ENCODE assay signal across 12 cellular contexts in the genomic region with DNA sequence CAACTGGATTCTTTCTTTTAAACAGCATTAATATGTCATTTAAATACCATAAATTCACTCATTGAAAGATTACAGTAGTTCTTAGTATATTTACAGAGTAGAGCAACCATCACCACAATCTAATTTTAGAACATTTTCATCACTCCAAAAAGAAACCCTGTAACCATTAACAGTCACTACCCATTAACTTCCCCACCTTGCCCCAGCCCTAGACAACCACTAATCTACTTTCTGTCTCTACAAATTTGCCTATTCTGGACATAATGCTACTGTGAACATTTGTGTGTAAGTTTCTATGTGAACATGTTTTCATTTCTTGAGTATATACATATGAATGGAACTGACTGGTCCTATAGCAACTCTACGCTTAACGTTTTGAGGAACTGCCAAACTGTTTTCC. TPM values are rescaled to one million over a fixed set of nuclear protein-coding genes. Genes with fewer than 3 reads are reported as not detected.
A peak's percentile ranks its signal among the peaks of the same experiment; 100 is the strongest.
DNase-seq lines count a peak whose midpoint lies in the region; ATAC-seq and TF ChIP-seq lines count a peak whose summit lies in the region.
"Had no signal": no experiment of that assay in that cellular context is flagged by ENCODE, and none has a peak within 500 bp of the region (broad histone marks: within the 10 kb centered on the region; RNA-seq: fewer than 3 reads in every experiment).

No MANE protein-coding gene starts in this region.

- no peak overlapping the region for H3K27ac Mint-ChIP-seq in T-helper 2 cell treated with Interferon-gamma antibody and Interleukin-4, amounts not matched to agents 5 μg/mL and 100 μg/mL, for 36 hours
- H3K27ac Mint-ChIP-seq: activated naive CD8-positive, alpha-beta T cell treated with anti-CD3 and anti-CD28 coated beads for 36 hours had no signal

- H3K4me1 ChIP-seq in heart right ventricle = peaks cover 0 to 21% (median 0%) of the 10 kb centered on the region in 9 donors
- peaks cover 19% of the 10 kb centered on the region for H3K4me1 ChIP-seq in psoas muscle
- H3K4me1 ChIP-seq in vagina = no peaks in the 10 kb centered on the region

- H3K4me3 Mint-ChIP-seq in T-helper 2 cell treated with Interferon-gamma antibody and Interleukin-4, amounts not matched to agents 5 μg/mL and 100 μg/mL, for 36 hours = no peak overlapping the region
- H3K4me3 Mint-ChIP-seq: activated naive CD8-positive, alpha-beta T cell treated with anti-CD3 and anti-CD28 coated beads for 36 hours had no signal

- intact Hi-C loops in heart right ventricle (cut with DNase I) (no loop called here), Right ventricle myocardium inferior (cut with DNase I) (no loop called here), psoas muscle (cut with DNase I) (no loop called here), vagina (cut with DNase I) (no loop called here)

- DNase-seq in heart right ventricle (no peak), Right ventricle myocardium inferior (ENCODE audit: missing footprints) (no peak), psoas muscle (no peak), vagina (ENCODE audit: extremely low spot score in 2 of 2) (no peak), HT-29 (ENCODE audit: low spot score) (no peak)
- no peak for DNase-seq in T-helper 2 cell treated with Interferon-gamma antibody and Interleukin-4, amounts not matched to agents 5 μg/mL and 100 μg/mL, for 36 hours (ENCODE audit: low spot score)
- DNase-seq: activated naive CD8-positive, alpha-beta T cell treated with anti-CD3 and anti-CD28 coated beads for 36 hours; NCI-H1048; nucleus accumbens; SIG-M5 had no signal

- H3K36me3 Mint-ChIP-seq in T-helper 2 cell treated with Interferon-gamma antibody and Interleukin-4, amounts not matched to agents 5 μg/mL and 100 μg/mL, for 36 hours (ENCODE audit: low read depth) = peaks cover 46% of the 10 kb centered on the region

- H3K9me3 ChIP-seq in heart right ventricle (no peaks in the 10 kb centered on the region), psoas muscle (no peaks in the 10 kb centered on the region), vagina (no peaks in the 10 kb centered on the region)

- TF ChIP-seq CTCF in heart right ventricle (IDR thresholded peaks at IDR 0.05) (no peak), psoas muscle (IDR thresholded peaks at IDR 0.05) (no peak), vagina (IDR thresholded peaks at IDR 0.05) (no peak)

- peaks cover 0 to 100% (median 20%) of the 10 kb centered on the region in 9 donors for H3K36me3 ChIP-seq in heart right ventricle
- peaks cover 0 to 75% of the 10 kb centered on the region in 2 donors for H3K36me3 ChIP-seq in psoas muscle (ENCODE audit: insufficient read depth in 1 of 2, low read depth in 1 of 2)
- H3K36me3 ChIP-seq in vagina = peaks cover 0 to 23% of the 10 kb centered on the region in 2 donors

- H3K9me3 Mint-ChIP-seq in T-helper 2 cell treated with Interferon-gamma antibody and Interleukin-4, amounts not matched to agents 5 μg/mL and 100 μg/mL, for 36 hours = no peaks in the 10 kb centered on the region
- H3K9me3 Mint-ChIP-seq: activated naive CD8-positive, alpha-beta T cell treated with anti-CD3 and anti-CD28 coated beads for 36 hours had no signal

- H3K27me3 Mint-ChIP-seq in T-helper 2 cell treated with Interferon-gamma antibody and Interleukin-4, amounts not matched to agents 5 μg/mL and 100 μg/mL, for 36 hours (ENCODE audit: low read depth) = no peaks in the 10 kb centered on the region
- H3K27me3 Mint-ChIP-seq: activated naive CD8-positive, alpha-beta T cell treated with anti-CD3 and anti-CD28 coated beads for 36 hours had no signal

- H3K27me3 ChIP-seq in heart right ventricle (no peaks in the 10 kb centered on the region), psoas muscle (ENCODE audit: insufficient read depth in 3 of 3, low read length in 2 of 3) (no peaks in the 10 kb centered on the region), vagina (no peaks in the 10 kb centered on the region)

- peaks cover 4% of the 10 kb centered on the region for H3K4me1 Mint-ChIP-seq in T-helper 2 cell treated with Interferon-gamma antibody and Interleukin-4, amounts not matched to agents 5 μg/mL and 100 μg/mL, for 36 hours (ENCODE audit: low read depth)
- H3K4me1 Mint-ChIP-seq: activated naive CD8-positive, alpha-beta T cell treated with anti-CD3 and anti-CD28 coated beads for 36 hours had no signal

- H3K4me3 ChIP-seq in heart right ventricle (no peak overlapping the region), psoas muscle (no peak overlapping the region), vagina (no peak overlapping the region)

- H3K27ac ChIP-seq in heart right ventricle (peak overlapping the region in 3 of 10 donors; percentile 5 to 50 (median 39)), psoas muscle (peak overlapping the region; percentile 63), vagina (no peak overlapping the region)

- no peak for TF ChIP-seq POLR2A in vagina (IDR thresholded peaks at IDR 0.05)

- ATAC-seq in heart right ventricle = peak in 5 of 8 donors; percentile 31 to 62 (median 49)
- ATAC-seq in Right ventricle myocardium inferior = no peak
- peak; percentile 90 for ATAC-seq in GM21786 (IDR thresholded peaks at IDR 0.05; ENCODE audit: unreplicated experiment)
- peak; percentile 87 for ATAC-seq in HG03159 (IDR thresholded peaks at IDR 0.05; ENCODE audit: unreplicated experiment)
- ATAC-seq in psoas muscle = peak; percentile 31 to 45 (median 42)

- WGBS in heart right ventricle, 2 donors = 80 to 92% methylated on average over 2 of the region's 2 CpGs
- 83 to 90% (median 85%) methylated on average over 2 of the region's 2 CpGs for WGBS in psoas muscle, 3 donors

RNA-seq across cellular contexts. Expression of a gene that starts 42.4 kb away (rescaled TPM):
- total RNA-seq in heart right ventricle (10 to 100 TPM; 44.4 to 67.3 (median 51.5) TPM), Right ventricle myocardium inferior (77.0 TPM), psoas muscle (100 to 1,000 TPM in 2 of 4 donors, 10 to 100 TPM in 2; 38.1 to 205 (median 82.3) TPM), vagina (12.5 TPM)
- polyA plus RNA-seq in heart right ventricle (10 to 100 TPM; 17.3 to 20.8 TPM), psoas muscle (100 to 1,000 TPM in 1 of 3 donors, 10 to 100 TPM in 1, 1 to 10 TPM in 1; 6.2 to 262 (median 73.2) TPM)
- 15.1 and 16.9 TPM in 2 replicates for total RNA-seq in HT-29 (2014; rRNA removed; shearing (Covaris generic))

RNA-seq across cellular contexts. Expression of a gene that starts 56.0 kb away (rescaled TPM):
- total RNA-seq in heart right ventricle (1 to 10 TPM; 1.8 to 5.2 (median 4.0) TPM), Right ventricle myocardium inferior (3.6 TPM), psoas muscle (1 to 10 TPM; 1.1 to 3.2 (median 2.3) TPM), vagina (2.9 TPM)
- polyA plus RNA-seq in heart right ventricle (10 to 100 TPM in 1 of 2 donors, 1 to 10 TPM in 1; 1.4 to 11.0 TPM), psoas muscle (1 to 10 TPM in 2 of 3 donors, under 1 TPM in 1; 0.69 to 4.6 (median 3.7) TPM)
- total RNA-seq in HT-29 (2014; rRNA removed; shearing (Covaris generic)) = 1.5 and 2.7 TPM in 2 replicates
